In genomic region chr2:17753803-17754663, GRCh38 we compare ENCODE assay signal across 8 cellular contexts. TPM values are rescaled to one million over a fixed set of nuclear protein-coding genes. Genes with fewer than 3 reads are reported as not detected.
DNase-seq lines count a peak whose midpoint lies in the region; ATAC-seq, FAIRE-seq and TF ChIP-seq lines count a peak whose summit lies in the region.

GEN1 (plus strand) TSS chr2:17754138; CDS start chr2:17759944, 5,806 bp downstream.
SMC6 (minus strand) TSS chr2:17753810; CDS start chr2:17745946, 7,864 bp downstream.

- DNase-seq in HCEC 1CT (peak; percentile 88), MM.1S (peak; percentile 90), SIG-M5 (lab: John Stamatoyannopoulos, UW) (peak; percentile 80), fibroblast of the aortic adventitia (ENCODE audit: low read depth) (peak; percentile 87)
- peak; percentile 96 for DNase-seq in activated effector memory CD4-positive, alpha-beta T cell treated with anti-CD3 and anti-CD28 coated beads, Interleukin-2, amount 50 U/mL, for 16 hours
- peak; percentile 95 for DNase-seq in stimulated activated naive CD8-positive, alpha-beta T cell treated with anti-CD3 and anti-CD28 coated beads, Interleukin-15, Interleukin-2, amounts not matched to agents 100 U/mL and 50 U/mL, for 24 hours

- H2AFZ ChIP-seq in MM.1S (ENCODE audit: low read length): peak within 1 kb of the TSS; percentile 85

- H3K4me2 ChIP-seq in MM.1S (ENCODE audit: low read depth, low read length): peak within 1 kb of the TSS; percentile 82

- no peaks in the 10 kb centered on the region for H4K20me1 ChIP-seq in MM.1S (ENCODE audit: insufficient read depth, low read length)

- TF ChIP-seq CTCF in MM.1S (IDR thresholded peaks at IDR 0.05; ENCODE audit: low read length) (no peak), fibroblast of the aortic adventitia (IDR thresholded peaks at IDR 0.05; ENCODE audit: insufficient read depth, low read length) (no peak), nephron (IDR thresholded peaks at IDR 0.05; ENCODE audit: unreplicated experiment in 3 of 3) (no peak)

- no peaks in the 10 kb centered on the region for H3K36me3 ChIP-seq in MM.1S (replicated peaks; ENCODE audit: insufficient read depth, low read length)

- H3K27me3 Mint-ChIP-seq in nephron (ENCODE audit: low read depth): no peaks in the 10 kb centered on the region

- H3K27me3 ChIP-seq in MM.1S (replicated peaks; ENCODE audit: insufficient read depth, low read length): no peaks in the 10 kb centered on the region

- H3F3A ChIP-seq in MM.1S (ENCODE audit: insufficient read depth, low read length): peaks cover 22% of the 10 kb centered on the region

- H3K27ac ChIP-seq in MM.1S (ENCODE audit: low read length): peak within 1 kb of the TSS; percentile 95

- no peaks in the 10 kb centered on the region for H3K9me3 ChIP-seq in MM.1S (replicated peaks; ENCODE audit: insufficient read depth, low read length)

- H3K4me3 ChIP-seq in MM.1S (ENCODE audit: low read length) (peak within 1 kb of the TSS; percentile 94), fibroblast of the aortic adventitia (ENCODE audit: low read depth, low read length) (peak within 1 kb of the TSS; percentile 85)

- H3K27ac Mint-ChIP-seq in nephron: peak within 1 kb of the TSS; percentile 86 to 93 (median 92)

- peak within 1 kb of the TSS; percentile 89 for H3K9ac ChIP-seq in MM.1S (ENCODE audit: low read length)

- H3K4me1 ChIP-seq in MM.1S (ENCODE audit: low read length): peaks cover 28% of the 10 kb centered on the region

- peak; percentile 94 for ATAC-seq in stimulated activated naive CD8-positive, alpha-beta T cell treated with anti-CD3 and anti-CD28 coated beads, Interleukin-15, Interleukin-2, amounts not matched to agents 100 U/mL and 50 U/mL, for 24 hours

- H3K4me1 Mint-ChIP-seq in nephron: peaks cover 46% of the 10 kb centered on the region

- no peaks in the 10 kb centered on the region for H3K36me3 Mint-ChIP-seq in nephron (ENCODE audit: low read depth)

- H3K9me2 ChIP-seq in MM.1S (replicated peaks; ENCODE audit: insufficient read depth, low read length): no peaks in the 10 kb centered on the region

- H3K79me2 ChIP-seq in MM.1S (ENCODE audit: low read length): peaks cover 89% of the 10 kb centered on the region

- peak within 1 kb of the TSS; percentile 85 to 92 (median 90) for H3K4me3 Mint-ChIP-seq in nephron

- peak; percentile 88 for FAIRE-seq in G401.6 (lab: Jason Lieb, UNC)

- H3K9me3 Mint-ChIP-seq in nephron: no peaks in the 10 kb centered on the region

RNA-seq across cellular contexts. Expression of gene GEN1, which starts in this region (rescaled TPM):
- 32.4 and 51.2 TPM in 2 replicates for total RNA-seq in fibroblast of the aortic adventitia (ENCODE audit: low replicate concordance)

RNA-seq across cellular contexts. Expression of gene SMC6, which starts in this region (rescaled TPM):
- total RNA-seq in fibroblast of the aortic adventitia (ENCODE audit: low replicate concordance): 31.0 and 44.1 TPM in 2 replicates

Comparison
In these comparisons a context has a peak if more than half of its experiments do, and no peak if none do; other contexts are left out.
1. Peak in every context shown above with its lines: DNase-seq, ATAC-seq, H3K4me3 ChIP-seq and H3K27ac ChIP-seq.